ENCODE assay signal across 3 cellular contexts in the genomic region with DNA sequence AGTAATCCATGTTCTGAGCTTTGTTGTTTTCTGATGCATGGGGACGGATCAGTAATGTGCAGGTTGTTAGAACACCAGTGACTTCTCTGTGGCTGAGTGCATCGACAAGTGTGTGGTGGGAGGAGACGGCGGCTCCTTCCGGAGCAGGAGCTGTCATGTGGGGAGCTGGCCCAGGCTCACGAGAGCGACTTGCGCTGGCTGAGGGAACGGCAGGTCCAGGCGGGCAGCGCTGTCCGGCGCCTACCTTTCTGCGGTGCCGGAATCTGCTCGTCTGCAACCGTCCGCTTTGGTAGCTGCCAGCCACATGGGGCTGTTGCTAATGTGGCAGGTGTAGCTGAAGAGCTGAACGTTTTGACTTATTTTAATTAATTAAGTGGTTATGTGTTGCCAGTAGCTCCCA. TPM values are rescaled to one million over a fixed set of nuclear protein-coding genes. Genes with fewer than 3 reads are reported as not detected.
"Had no signal": no experiment of that assay in that cellular context is flagged by ENCODE, and none has a peak within 500 bp of the region (broad histone marks: within the 10 kb centered on the region; RNA-seq: fewer than 3 reads in every experiment).

No MANE protein-coding gene starts in this region.

RNA-seq across cellular contexts. Expression of gene MUC20, which starts 55.5 kb away (rescaled TPM):
- total RNA-seq: GM23338, H9, IMR-90 had no signal
